In genomic region chr13:83824561-83824960, GRCh38 we compare ENCODE assay signal across 18 cellular contexts. TPM values are rescaled to one million over a fixed set of nuclear protein-coding genes. Genes with fewer than 3 reads are reported as not detected.
A peak's percentile ranks its signal among the peaks of the same experiment; 100 is the strongest.
DNase-seq lines count a peak whose midpoint lies in the region; ATAC-seq and TF ChIP-seq lines count a peak whose summit lies in the region.
"Had no signal": no experiment of that assay in that cellular context is flagged by ENCODE, and none has a peak within 500 bp of the region (broad histone marks: within the 10 kb centered on the region; RNA-seq: fewer than 3 reads in every experiment).

No MANE protein-coding gene starts in this region.

- H3K27me3 ChIP-seq in A673 (replicated peaks; ENCODE audit: insufficient read depth, low read depth, low read length, poor library complexity), result no peaks in the 10 kb centered on the region
- no peaks in the 10 kb centered on the region for H3K27me3 ChIP-seq in MM.1S (replicated peaks; ENCODE audit: insufficient read depth, low read length)
- H3K27me3 ChIP-seq: BLaER1 treated with 17β-estradiol and CSF1 and Interleukin-3, amounts not matched to agents 10 nM and 100 nM had no signal

- TF ChIP-seq CTCF in A673 (conservative IDR thresholded peaks at IDR 0.05; ENCODE audit: low read depth, low read length), result no peak
- TF ChIP-seq CTCF in MM.1S (IDR thresholded peaks at IDR 0.05; ENCODE audit: low read length), result no peak

- POLR2A ChIA-PET in A673 (lab: Charles Lee; ENCODE audit: low non-redundant PET), result no interaction called here

- no peak for DNase-seq in A673 (ENCODE audit: low spot score)
- peak; percentile 63 for DNase-seq in islet precursor cell
- DNase-seq in stimulated activated effector memory CD8-positive, alpha-beta T cell treated with anti-CD3 and anti-CD28 coated beads, Interleukin-12 subunit alpha, Interleukin-12 subunit beta, amount 100 ng/mL, for 72 hours (ENCODE audit: low spot score in 2 of 2), result no peak
- no peak for DNase-seq in DMS 273 (lab: John Stamatoyannopoulos, UW; ENCODE audit: unreplicated experiment)
- DNase-seq in NK-92 treated with Interleukin-12 subunit alpha and Interleukin-12 subunit beta, amount 100 ng/mL, for 24 hours (lab: John Stamatoyannopoulos, UW), result no peak
- DNase-seq in MM.1S, result no peak
- DNase-seq in activated T-cell treated with anti-CD3 and anti-CD28 coated beads for 4 hours, result no peak
- DNase-seq: 8988T; ACHN; CD4-positive, CD25-positive, alpha-beta regulatory T cell; DMS153; DMS79 treated with DMSO at 0.1 percent for 48 hours; EL; GOT3 had no signal

- peak; percentile 40 for ATAC-seq in stimulated activated effector memory CD8-positive, alpha-beta T cell treated with anti-CD3 and anti-CD28 coated beads, Interleukin-12 subunit alpha, Interleukin-12 subunit beta, amount 100 ng/mL, for 72 hours

- H3K4me1 ChIP-seq in A673 (ENCODE audit: insufficient read depth, low read length, poor library complexity, severe bottlenecking) (peaks cover 30% of the 10 kb centered on the region), MM.1S (ENCODE audit: low read length) (no peaks in the 10 kb centered on the region)
- H3K4me1 ChIP-seq: BLaER1 treated with 17β-estradiol and CSF1 and Interleukin-3, amounts not matched to agents 10 nM and 100 nM had no signal

- H3K9me3 Mint-ChIP-seq in stimulated activated effector memory CD8-positive, alpha-beta T cell treated with anti-CD3 and anti-CD28 coated beads, Interleukin-12 subunit alpha, Interleukin-12 subunit beta, amount 100 ng/mL, for 72 hours, result no peaks in the 10 kb centered on the region

- no peak overlapping the region for H3K4me3 Mint-ChIP-seq in stimulated activated effector memory CD8-positive, alpha-beta T cell treated with anti-CD3 and anti-CD28 coated beads, Interleukin-12 subunit alpha, Interleukin-12 subunit beta, amount 100 ng/mL, for 72 hours
- H3K4me3 Mint-ChIP-seq: CD4-positive, CD25-positive, alpha-beta regulatory T cell had no signal

- H4K20me1 ChIP-seq in MM.1S (ENCODE audit: insufficient read depth, low read length), result no peaks in the 10 kb centered on the region
- H4K20me1 ChIP-seq: BLaER1 treated with 17β-estradiol and CSF1 and Interleukin-3, amounts not matched to agents 10 nM and 100 nM had no signal

- no peak overlapping the region for H3K4me2 ChIP-seq in MM.1S (ENCODE audit: low read depth, low read length)
- H3K4me2 ChIP-seq: BLaER1 treated with 17β-estradiol and CSF1 and Interleukin-3, amounts not matched to agents 10 nM and 100 nM had no signal

- no peaks in the 10 kb centered on the region for H3K79me2 ChIP-seq in MM.1S (ENCODE audit: low read length)

- no peak overlapping the region for H3K27ac Mint-ChIP-seq in stimulated activated effector memory CD8-positive, alpha-beta T cell treated with anti-CD3 and anti-CD28 coated beads, Interleukin-12 subunit alpha, Interleukin-12 subunit beta, amount 100 ng/mL, for 72 hours
- H3K27ac Mint-ChIP-seq: CD4-positive, CD25-positive, alpha-beta regulatory T cell had no signal

- no peaks in the 10 kb centered on the region for H3F3A ChIP-seq in MM.1S (ENCODE audit: insufficient read depth, low read length)

- no peak overlapping the region for H3K4me3 ChIP-seq in A673 (ENCODE audit: low read depth, low read length, poor library complexity, severe bottlenecking)
- no peak overlapping the region for H3K4me3 ChIP-seq in MM.1S (ENCODE audit: low read length)
- H3K4me3 ChIP-seq: BLaER1 treated with 17β-estradiol and CSF1 and Interleukin-3, amounts not matched to agents 10 nM and 100 nM; HAP-1 had no signal

- BruUV-seq in A673 (replicated peaks; lab: Mats Ljungman, UMichigan), result no TSS peak

- CTCF ChIA-PET in A673 (lab: Charles Lee), result no interaction called here

- intact Hi-C loops in A673 (cut with micrococcal nuclease; ENCODE audit: unreplicated experiment), result no loop called here

- H3K9me2 ChIP-seq in MM.1S (replicated peaks; ENCODE audit: insufficient read depth, low read length), result no peaks in the 10 kb centered on the region

- no peaks in the 10 kb centered on the region for H3K36me3 ChIP-seq in A673 (ENCODE audit: insufficient read depth, low read length, poor library complexity, severe bottlenecking)
- no peaks in the 10 kb centered on the region for H3K36me3 ChIP-seq in MM.1S (replicated peaks; ENCODE audit: insufficient read depth, low read length)
- H3K36me3 ChIP-seq: HAP-1 had no signal

- no peaks in the 10 kb centered on the region for H3K4me1 Mint-ChIP-seq in stimulated activated effector memory CD8-positive, alpha-beta T cell treated with anti-CD3 and anti-CD28 coated beads, Interleukin-12 subunit alpha, Interleukin-12 subunit beta, amount 100 ng/mL, for 72 hours
- H3K4me1 Mint-ChIP-seq: CD4-positive, CD25-positive, alpha-beta regulatory T cell had no signal

- no peak overlapping the region for H2AFZ ChIP-seq in MM.1S (ENCODE audit: low read length)

- H3K9me3 ChIP-seq in A673 (ENCODE audit: low read depth, low read length, poor library complexity, severe bottlenecking) (no peaks in the 10 kb centered on the region), MM.1S (replicated peaks; ENCODE audit: insufficient read depth, low read length) (no peaks in the 10 kb centered on the region)
- H3K9me3 ChIP-seq: HAP-1 had no signal

- H3K36me3 Mint-ChIP-seq in stimulated activated effector memory CD8-positive, alpha-beta T cell treated with anti-CD3 and anti-CD28 coated beads, Interleukin-12 subunit alpha, Interleukin-12 subunit beta, amount 100 ng/mL, for 72 hours, result no peaks in the 10 kb centered on the region
- H3K36me3 Mint-ChIP-seq: CD4-positive, CD25-positive, alpha-beta regulatory T cell had no signal

- peak overlapping the region; percentile 20 for H3K27ac ChIP-seq in A673 (ENCODE audit: low read depth, low read length, poor library complexity, severe bottlenecking)
- H3K27ac ChIP-seq in angular gyrus (ENCODE audit: low read depth, low read length), result peak overlapping the region; percentile 22
- H3K27ac ChIP-seq in MM.1S (ENCODE audit: low read length), result no peak overlapping the region
- H3K27ac ChIP-seq: BLaER1 treated with 17β-estradiol and CSF1 and Interleukin-3, amounts not matched to agents 10 nM and 100 nM had no signal

- H3K9ac ChIP-seq in MM.1S (ENCODE audit: low read length), result no peak overlapping the region
- H3K9ac ChIP-seq: BLaER1 treated with 17β-estradiol and CSF1 and Interleukin-3, amounts not matched to agents 10 nM and 100 nM had no signal

RNA-seq across cellular contexts. Expression of gene SLITRK1, which starts 57.7 kb away (rescaled TPM):
- 0.49 and 0.57 TPM in 2 replicates for total RNA-seq in A673 (2021)
- total RNA-seq: CD4-positive, CD25-positive, alpha-beta regulatory T cell; HT1080 had no signal
